ENCODE assay signal across 8 cellular contexts in genomic region chr9:96565684-96566360, GRCh38. TPM values are rescaled to one million over a fixed set of nuclear protein-coding genes. Genes with fewer than 3 reads are reported as not detected.
A peak's percentile ranks its signal among the peaks of the same experiment; 100 is the strongest.
DNase-seq lines count a peak whose midpoint lies in the region; ATAC-seq and FAIRE-seq lines count a peak whose summit lies in the region.

No MANE protein-coding gene starts in this region.

- intact Hi-C loops in right cardiac atrium (cut with DNase I), result loop anchor here in 1 of 4 donors (10.0 kb wide), 1 partner anchor 111 kb away; the partner anchor contains the start of gene HABP4

- H3K9ac ChIP-seq in skeletal muscle satellite cell (ENCODE audit: low read depth, low read length), result no peak overlapping the region

- H3K27ac Mint-ChIP-seq in activated T-helper 17 cell treated with anti-CD3 and anti-CD28 coated beads, Interleukin-2, amount 50 U/mL, for 72 hours, result peak overlapping the region; percentile 84

- H3K4me3 Mint-ChIP-seq in activated T-helper 17 cell treated with anti-CD3 and anti-CD28 coated beads, Interleukin-2, amount 50 U/mL, for 72 hours, result peak overlapping the region; percentile 83

- H3K4me3 ChIP-seq in right cardiac atrium (ENCODE audit: low read length) (peak overlapping the region; percentile 75), skeletal muscle satellite cell (ENCODE audit: low read length) (peak overlapping the region; percentile 86)

- peak; percentile 25 for ATAC-seq in activated T-helper 17 cell treated with anti-CD3 and anti-CD28 coated beads, Interleukin-2, amount 50 U/mL, for 72 hours (replicated peaks)
- peak in 1 of 2 donors; percentile 46 for ATAC-seq in right cardiac atrium
- no peak for ATAC-seq in HG03457 (IDR thresholded peaks at IDR 0.05; ENCODE audit: unreplicated experiment)

- 25% methylated on average over 7 of the region's 7 CpGs for WGBS in right cardiac atrium

- peak; percentile 67 for FAIRE-seq in GM18507 (lab: Jason Lieb, UNC)

- H3K4me1 ChIP-seq in right cardiac atrium (ENCODE audit: control insufficient read depth, insufficient read depth, low read length), result no peaks in the 10 kb centered on the region
- H3K4me1 ChIP-seq in skeletal muscle satellite cell (ENCODE audit: control insufficient read depth, insufficient read depth, low read length), result peaks cover 19% of the 10 kb centered on the region

- no peaks in the 10 kb centered on the region for H3K27me3 ChIP-seq in right cardiac atrium (ENCODE audit: control insufficient read depth, insufficient read depth)
- H3K27me3 ChIP-seq in skeletal muscle satellite cell (ENCODE audit: control insufficient read depth, insufficient read depth, low read length), result no peaks in the 10 kb centered on the region

- no peaks in the 10 kb centered on the region for H3K36me3 ChIP-seq in skeletal muscle satellite cell (ENCODE audit: insufficient read depth, low read length)

- H3K9me3 Mint-ChIP-seq in activated T-helper 17 cell treated with anti-CD3 and anti-CD28 coated beads, Interleukin-2, amount 50 U/mL, for 72 hours, result no peaks in the 10 kb centered on the region

- H3K27me3 Mint-ChIP-seq in activated T-helper 17 cell treated with anti-CD3 and anti-CD28 coated beads, Interleukin-2, amount 50 U/mL, for 72 hours, result no peaks in the 10 kb centered on the region

- H3K36me3 Mint-ChIP-seq in activated T-helper 17 cell treated with anti-CD3 and anti-CD28 coated beads, Interleukin-2, amount 50 U/mL, for 72 hours (ENCODE audit: low read depth), result peaks cover 6% of the 10 kb centered on the region

- peaks cover 9% of the 10 kb centered on the region for H3K4me1 Mint-ChIP-seq in activated T-helper 17 cell treated with anti-CD3 and anti-CD28 coated beads, Interleukin-2, amount 50 U/mL, for 72 hours

- no peak overlapping the region for H3K27ac ChIP-seq in right cardiac atrium (ENCODE audit: low read length)

- H3K4me2 ChIP-seq in skeletal muscle satellite cell (ENCODE audit: low read length), result peak overlapping the region; percentile 98

- DNase-seq in GM18507 (ENCODE audit: extremely low spot score, insufficient read length, low read depth) (no peak), right cardiac atrium (no peak), NCI-H1092 treated with DMSO at 0.1 percent for 48 hours (lab: John Stamatoyannopoulos, UW) (no peak), SK-N-DZ (ENCODE audit: low spot score) (no peak)
- DNase-seq in stimulated activated naive CD4-positive, alpha-beta T cell treated with Interleukin-2 at 50 U/mL for 16 hours (lab: John Stamatoyannopoulos, UW), result no peak

- no peaks in the 10 kb centered on the region for H3K9me3 ChIP-seq in right cardiac atrium (ENCODE audit: control insufficient read depth, low read length)
- H3K9me3 ChIP-seq in skeletal muscle satellite cell (replicated peaks; ENCODE audit: low read length), result no peaks in the 10 kb centered on the region

RNA-seq across cellular contexts. Expression of gene CDC14B, which starts 53.8 kb away (rescaled TPM):
- 1 to 10 TPM; 2.4 to 6.5 TPM for total RNA-seq in activated T-helper 17 cell treated with anti-CD3 and anti-CD28 coated beads, Interleukin-2, amount 50 U/mL, for 72 hours
- 10 to 100 TPM; 14.4 to 15.7 (median 15.4) TPM for total RNA-seq in right cardiac atrium
- 5.9 TPM for polyA plus RNA-seq in right cardiac atrium
- 13.5 and 14.2 TPM in 2 replicates for total RNA-seq in skeletal muscle satellite cell (2012; rRNA removed)
- polyA plus RNA-seq in SK-N-DZ (2014; cell fraction: cytosol; rRNA removed), result 6.6 and 6.7 TPM in 2 replicates
- polyA plus RNA-seq in SK-N-DZ (2014; cell fraction: nucleus; rRNA removed), result 6.7 and 7.0 TPM in 2 replicates
